Comparison of ENCODE assay signal across 1 cellular context in the genomic region with DNA sequence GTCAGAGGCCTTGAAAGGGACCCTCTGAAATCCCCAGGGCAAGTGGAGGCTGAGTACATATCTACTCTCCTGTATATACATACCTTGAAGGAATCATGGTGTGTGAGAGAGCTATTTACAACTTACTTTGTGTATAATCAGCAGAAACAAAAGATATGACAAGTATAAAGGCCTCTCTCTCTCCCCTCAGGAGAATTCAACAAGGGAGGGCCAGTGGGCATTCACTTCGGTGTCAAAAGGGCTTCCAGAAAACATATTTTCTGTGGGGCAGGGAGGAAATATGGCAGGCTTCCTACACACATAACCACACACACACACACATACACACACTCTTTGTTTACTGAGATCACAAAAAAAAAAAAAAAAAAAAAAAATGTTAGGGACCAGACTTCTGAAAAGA.
TF ChIP-seq lines count a peak whose summit lies in the region.

No MANE protein-coding gene starts in this region.

TF ChIP-seq in HEK293, 187 proteins besides CTCF, POLR2A, EP300 and RAD21:
- TF ChIP-seq ZNF768 (tag by site-specific recombination; IDR thresholded peaks at IDR 0.05) = no peak
- TF ChIP-seq ZNF777 (tag by site-specific recombination; IDR thresholded peaks at IDR 0.05; ENCODE audit: borderline replicate concordance) = no peak
- TF ChIP-seq MEIS1 (CRISPR knock-in tag; IDR thresholded peaks at IDR 0.05; ENCODE audit: borderline replicate concordance) = no peak
- no peak for TF ChIP-seq ZEB2 (tag by site-specific recombination; IDR thresholded peaks at IDR 0.05)
- no peak for TF ChIP-seq ZSCAN23 (tag by site-specific recombination; IDR thresholded peaks at IDR 0.05)
- TF ChIP-seq, protein P1, sequence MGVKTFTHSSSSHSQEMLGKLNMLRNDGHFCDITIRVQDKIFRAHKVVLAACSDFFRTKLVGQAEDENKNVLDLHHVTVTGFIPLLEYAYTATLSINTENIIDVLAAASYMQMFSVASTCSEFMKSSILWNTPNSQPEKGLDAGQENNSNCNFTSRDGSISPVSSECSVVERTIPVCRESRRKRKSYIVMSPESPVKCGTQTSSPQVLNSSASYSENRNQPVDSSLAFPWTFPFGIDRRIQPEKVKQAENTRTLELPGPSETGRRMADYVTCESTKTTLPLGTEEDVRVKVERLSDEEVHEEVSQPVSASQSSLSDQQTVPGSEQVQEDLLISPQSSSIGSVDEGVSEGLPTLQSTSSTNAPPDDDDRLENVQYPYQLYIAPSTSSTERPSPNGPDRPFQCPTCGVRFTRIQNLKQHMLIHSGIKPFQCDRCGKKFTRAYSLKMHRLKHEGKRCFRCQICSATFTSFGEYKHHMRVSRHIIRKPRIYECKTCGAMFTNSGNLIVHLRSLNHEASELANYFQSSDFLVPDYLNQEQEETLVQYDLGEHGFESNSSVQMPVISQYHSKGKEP (tag by site-specific recombination; IDR thresholded peaks at IDR 0.05) = no peak
- TF ChIP-seq, protein P2, sequence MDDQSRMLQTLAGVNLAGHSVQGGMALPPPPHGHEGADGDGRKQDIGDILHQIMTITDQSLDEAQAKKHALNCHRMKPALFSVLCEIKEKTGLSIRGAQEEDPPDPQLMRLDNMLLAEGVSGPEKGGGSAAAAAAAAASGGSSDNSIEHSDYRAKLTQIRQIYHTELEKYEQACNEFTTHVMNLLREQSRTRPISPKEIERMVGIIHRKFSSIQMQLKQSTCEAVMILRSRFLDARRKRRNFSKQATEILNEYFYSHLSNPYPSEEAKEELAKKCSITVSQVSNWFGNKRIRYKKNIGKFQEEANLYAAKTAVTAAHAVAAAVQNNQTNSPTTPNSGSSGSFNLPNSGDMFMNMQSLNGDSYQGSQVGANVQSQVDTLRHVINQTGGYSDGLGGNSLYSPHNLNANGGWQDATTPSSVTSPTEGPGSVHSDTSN (CRISPR knock-in tag; IDR thresholded peaks at IDR 0.05) = no peak
- no peak for TF ChIP-seq HOXC10 (CRISPR knock-in tag; IDR thresholded peaks at IDR 0.05)
- no peak for TF ChIP-seq ZNF112 (tag by site-specific recombination; IDR thresholded peaks at IDR 0.05)
- no peak for TF ChIP-seq KLF1 (tag by site-specific recombination; IDR thresholded peaks at IDR 0.05)
- TF ChIP-seq HOXA7 (CRISPR knock-in tag; IDR thresholded peaks at IDR 0.05; ENCODE audit: borderline replicate concordance) = no peak
- no peak for TF ChIP-seq ZNF76 (tag by site-specific recombination; IDR thresholded peaks at IDR 0.05; ENCODE audit: borderline replicate concordance, low read depth)
- no peak for TF ChIP-seq ZFHX2 (tag by site-specific recombination; conservative IDR thresholded peaks at IDR 0.05)
- no peak for TF ChIP-seq ZNF335 (tag by site-specific recombination; conservative IDR thresholded peaks at IDR 0.05)
- TF ChIP-seq ZNF629 (tag by site-specific recombination; IDR thresholded peaks at IDR 0.05) = no peak
- TF ChIP-seq ZSCAN16 (tag by site-specific recombination; IDR thresholded peaks at IDR 0.05) = no peak
- TF ChIP-seq YY1 (tag by site-specific recombination; IDR thresholded peaks at IDR 0.05) = no peak
